In the genomic region with DNA sequence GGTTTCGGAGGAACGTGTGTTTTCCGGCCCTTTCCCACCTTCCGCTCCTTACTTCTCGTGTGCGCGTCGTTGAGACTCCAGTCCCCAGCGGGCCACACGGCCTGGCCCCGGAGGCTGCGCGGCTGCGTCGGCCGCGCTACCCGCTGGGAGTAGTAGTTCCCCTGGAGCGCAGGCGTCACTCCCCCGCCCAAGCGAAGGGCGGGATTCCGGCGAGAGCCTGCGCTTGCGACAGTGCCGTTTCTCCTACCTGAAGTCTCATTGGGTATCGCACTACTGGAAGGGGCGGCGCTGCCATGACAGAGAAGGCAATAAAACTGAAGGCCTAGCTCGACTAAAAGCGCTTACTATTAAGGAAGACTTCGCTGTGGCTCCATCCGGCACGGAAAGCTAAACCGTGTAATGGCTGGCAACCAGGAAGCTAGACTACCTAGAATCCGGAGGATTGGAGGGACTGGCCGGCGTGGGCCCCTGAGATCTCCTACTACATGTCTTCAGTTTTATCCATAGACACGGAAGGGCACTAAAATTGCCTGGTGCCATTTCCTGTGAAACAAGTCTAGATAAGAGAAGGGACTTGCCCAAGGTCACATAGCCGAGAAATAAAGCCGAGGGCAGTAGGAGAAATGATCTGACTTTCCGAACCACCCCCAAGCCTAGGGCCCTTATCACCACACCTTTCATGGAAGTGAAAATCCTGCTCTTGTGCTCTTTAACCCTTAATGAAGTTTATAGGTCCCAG, we compare ENCODE assay signal across 8 cellular contexts. TPM values are rescaled to one million over a fixed set of nuclear protein-coding genes. Genes with fewer than 3 reads are reported as not detected.
DNase-seq lines count a peak whose midpoint lies in the region; ATAC-seq and TF ChIP-seq lines count a peak whose summit lies in the region.

No MANE protein-coding gene starts in this region.

- H3K9me3 ChIP-seq in smooth muscle cell (replicated peaks; ENCODE audit: low read depth): no peaks in the 10 kb centered on the region

- H2AFZ ChIP-seq in smooth muscle cell (ENCODE audit: low read depth): peak overlapping the region; percentile 98

- ATAC-seq in HG03175 (IDR thresholded peaks at IDR 0.05; ENCODE audit: unreplicated experiment) (peak; percentile 81), WTC11 (peak; percentile 84)

- H3K27ac ChIP-seq in smooth muscle cell (ENCODE audit: low read depth): peak overlapping the region; percentile 94

- H3K36me3 ChIP-seq in smooth muscle cell (ENCODE audit: low read depth): no peaks in the 10 kb centered on the region

- POLR2A ChIA-PET in WTC11 (lab: Charles Lee): interaction anchor here (0.6 to 2.3 kb wide), 5 partner anchors 11 to 222 kb away, joined by 3 to 14 read pairs (median 7); a partner anchor contains a TSS

- peak overlapping the region; percentile 95 to 97 for H3K4me3 ChIP-seq in cardiac fibroblast (replicated peaks in 1 of 2; ENCODE audit: low read depth in 2 of 2, low read length in 2 of 2)
- H3K4me3 ChIP-seq in smooth muscle cell: peak overlapping the region; percentile 97

- peak overlapping the region; percentile 98 for H3K4me3 Mint-ChIP-seq in WTC11

- H3K9me3 Mint-ChIP-seq in WTC11: no peaks in the 10 kb centered on the region

- peak; percentile 95 for TF ChIP-seq POLR2A in GM18951 (IDR thresholded peaks at IDR 0.05; ENCODE audit: extremely low read depth, insufficient read depth, insufficient read length)

- H3K27me3 Mint-ChIP-seq in WTC11 (ENCODE audit: low read depth): no peaks in the 10 kb centered on the region; the same call in 1 of the 2 replicates

- H3K27ac Mint-ChIP-seq in WTC11: peak overlapping the region; percentile 99

- peaks cover 70% of the 10 kb centered on the region for H3K79me2 ChIP-seq in smooth muscle cell (ENCODE audit: low read depth)

- DNase-seq in AG08396 (ENCODE audit: low spot score): peak; percentile 94
- DNase-seq in NCI-H2227 treated with DMSO at 0.1 percent for 48 hours (lab: John Stamatoyannopoulos, UW): peak; percentile 97
- DNase-seq in WTC11 (ENCODE audit: low spot score): peak; percentile 96
- peak; percentile 99 for DNase-seq in cardiac fibroblast (ENCODE audit: low read depth in 2 of 2)
- peak; percentile 94 for DNase-seq in iPS-NIHi7 (ENCODE audit: extremely low spot score)
- DNase-seq in smooth muscle cell (lab: John Stamatoyannopoulos, UW; ENCODE audit: unreplicated experiment): peak; percentile 90

- WGBS in smooth muscle cell (ENCODE audit: low lambda C conversion rate): 3% methylated on average over 43 of the region's 44 CpGs

- peaks cover 31% of the 10 kb centered on the region for H4K20me1 ChIP-seq in smooth muscle cell (ENCODE audit: low read depth)

- H3K9ac ChIP-seq in smooth muscle cell (ENCODE audit: low read depth): peak overlapping the region; percentile 99

- H3K36me3 Mint-ChIP-seq in WTC11: peaks cover 12% of the 10 kb centered on the region

- in situ Hi-C loops in GM18951 (cut with MboI; ENCODE audit: low sequenced_read_pairs, unreplicated experiment): no loop called here

- peaks cover 6% of the 10 kb centered on the region for H3F3A ChIP-seq in smooth muscle cell (ENCODE audit: low read depth)

- CTCF ChIA-PET in WTC11 (lab: Charles Lee): interaction anchor here (1.1 to 1.2 kb wide), 2 partner anchors 194 to 244 kb away, joined by 3 to 6 read pairs; no protein-coding TSS in a partner anchor

- peak overlapping the region; percentile 95 for H3K4me2 ChIP-seq in smooth muscle cell

- H3K4me1 Mint-ChIP-seq in WTC11: peaks cover 23% of the 10 kb centered on the region

- H3K4me1 ChIP-seq in smooth muscle cell (ENCODE audit: low read depth): peaks cover 24% of the 10 kb centered on the region

- H3K27me3 ChIP-seq in smooth muscle cell (ENCODE audit: low read depth): no peaks in the 10 kb centered on the region

- TF ChIP-seq CTCF in WTC11 (IDR thresholded peaks at IDR 0.05) (no peak), cardiac fibroblast (IDR thresholded peaks at IDR 0.05; ENCODE audit: low read depth, low read length) (no peak), smooth muscle cell (IDR thresholded peaks at IDR 0.05; ENCODE audit: borderline replicate concordance, insufficient read depth, poor library complexity, severe bottlenecking) (no peak)

TF ChIP-seq in WTC11, 78 proteins besides CTCF, POLR2A, EP300 and RAD21 (continues in another document):
- TF ChIP-seq, protein P1, sequence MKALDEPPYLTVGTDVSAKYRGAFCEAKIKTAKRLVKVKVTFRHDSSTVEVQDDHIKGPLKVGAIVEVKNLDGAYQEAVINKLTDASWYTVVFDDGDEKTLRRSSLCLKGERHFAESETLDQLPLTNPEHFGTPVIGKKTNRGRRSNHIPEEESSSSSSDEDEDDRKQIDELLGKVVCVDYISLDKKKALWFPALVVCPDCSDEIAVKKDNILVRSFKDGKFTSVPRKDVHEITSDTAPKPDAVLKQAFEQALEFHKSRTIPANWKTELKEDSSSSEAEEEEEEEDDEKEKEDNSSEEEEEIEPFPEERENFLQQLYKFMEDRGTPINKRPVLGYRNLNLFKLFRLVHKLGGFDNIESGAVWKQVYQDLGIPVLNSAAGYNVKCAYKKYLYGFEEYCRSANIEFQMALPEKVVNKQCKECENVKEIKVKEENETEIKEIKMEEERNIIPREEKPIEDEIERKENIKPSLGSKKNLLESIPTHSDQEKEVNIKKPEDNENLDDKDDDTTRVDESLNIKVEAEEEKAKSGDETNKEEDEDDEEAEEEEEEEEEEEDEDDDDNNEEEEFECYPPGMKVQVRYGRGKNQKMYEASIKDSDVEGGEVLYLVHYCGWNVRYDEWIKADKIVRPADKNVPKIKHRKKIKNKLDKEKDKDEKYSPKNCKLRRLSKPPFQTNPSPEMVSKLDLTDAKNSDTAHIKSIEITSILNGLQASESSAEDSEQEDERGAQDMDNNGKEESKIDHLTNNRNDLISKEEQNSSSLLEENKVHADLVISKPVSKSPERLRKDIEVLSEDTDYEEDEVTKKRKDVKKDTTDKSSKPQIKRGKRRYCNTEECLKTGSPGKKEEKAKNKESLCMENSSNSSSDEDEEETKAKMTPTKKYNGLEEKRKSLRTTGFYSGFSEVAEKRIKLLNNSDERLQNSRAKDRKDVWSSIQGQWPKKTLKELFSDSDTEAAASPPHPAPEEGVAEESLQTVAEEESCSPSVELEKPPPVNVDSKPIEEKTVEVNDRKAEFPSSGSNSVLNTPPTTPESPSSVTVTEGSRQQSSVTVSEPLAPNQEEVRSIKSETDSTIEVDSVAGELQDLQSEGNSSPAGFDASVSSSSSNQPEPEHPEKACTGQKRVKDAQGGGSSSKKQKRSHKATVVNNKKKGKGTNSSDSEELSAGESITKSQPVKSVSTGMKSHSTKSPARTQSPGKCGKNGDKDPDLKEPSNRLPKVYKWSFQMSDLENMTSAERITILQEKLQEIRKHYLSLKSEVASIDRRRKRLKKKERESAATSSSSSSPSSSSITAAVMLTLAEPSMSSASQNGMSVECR (CRISPR knock-in tag; IDR thresholded peaks at IDR 0.05; ENCODE audit: borderline replicate concordance): 0 out of 2 replicates have a peak, but pooled peaks have one; percentile 1
- 0 out of 2 replicates have a peak, but pooled peaks have one; percentile 25 for TF ChIP-seq GABPB1 (CRISPR knock-in tag; IDR thresholded peaks at IDR 0.05)
- peak; percentile 60 for TF ChIP-seq ETV6 (CRISPR knock-in tag; IDR thresholded peaks at IDR 0.05)
- no peak for TF ChIP-seq JAZF1 (CRISPR knock-in tag; IDR thresholded peaks at IDR 0.05)
- TF ChIP-seq, protein P2, sequence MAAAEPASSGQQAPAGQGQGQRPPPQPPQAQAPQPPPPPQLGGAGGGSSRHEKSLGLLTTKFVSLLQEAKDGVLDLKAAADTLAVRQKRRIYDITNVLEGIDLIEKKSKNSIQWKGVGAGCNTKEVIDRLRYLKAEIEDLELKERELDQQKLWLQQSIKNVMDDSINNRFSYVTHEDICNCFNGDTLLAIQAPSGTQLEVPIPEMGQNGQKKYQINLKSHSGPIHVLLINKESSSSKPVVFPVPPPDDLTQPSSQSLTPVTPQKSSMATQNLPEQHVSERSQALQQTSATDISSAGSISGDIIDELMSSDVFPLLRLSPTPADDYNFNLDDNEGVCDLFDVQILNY (CRISPR knock-in tag; IDR thresholded peaks at IDR 0.05): 0 out of 2 replicates have a peak, but pooled peaks have one; percentile 33
- peak; percentile 89 for TF ChIP-seq SP1 (CRISPR knock-in tag; conservative IDR thresholded peaks at IDR 0.05)
- TF ChIP-seq CREM (CRISPR knock-in tag; IDR thresholded peaks at IDR 0.05): peak; percentile 86
- no peak for TF ChIP-seq ZBTB21 (CRISPR knock-in tag; IDR thresholded peaks at IDR 0.05; ENCODE audit: borderline replicate concordance)
- TF ChIP-seq FOXJ3 (CRISPR knock-in tag; IDR thresholded peaks at IDR 0.05; ENCODE audit: borderline replicate concordance): no peak
- TF ChIP-seq, protein P3, sequence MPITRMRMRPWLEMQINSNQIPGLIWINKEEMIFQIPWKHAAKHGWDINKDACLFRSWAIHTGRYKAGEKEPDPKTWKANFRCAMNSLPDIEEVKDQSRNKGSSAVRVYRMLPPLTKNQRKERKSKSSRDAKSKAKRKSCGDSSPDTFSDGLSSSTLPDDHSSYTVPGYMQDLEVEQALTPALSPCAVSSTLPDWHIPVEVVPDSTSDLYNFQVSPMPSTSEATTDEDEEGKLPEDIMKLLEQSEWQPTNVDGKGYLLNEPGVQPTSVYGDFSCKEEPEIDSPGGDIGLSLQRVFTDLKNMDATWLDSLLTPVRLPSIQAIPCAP (CRISPR knock-in tag; IDR thresholded peaks at IDR 0.05): no peak
- TF ChIP-seq, protein P4, sequence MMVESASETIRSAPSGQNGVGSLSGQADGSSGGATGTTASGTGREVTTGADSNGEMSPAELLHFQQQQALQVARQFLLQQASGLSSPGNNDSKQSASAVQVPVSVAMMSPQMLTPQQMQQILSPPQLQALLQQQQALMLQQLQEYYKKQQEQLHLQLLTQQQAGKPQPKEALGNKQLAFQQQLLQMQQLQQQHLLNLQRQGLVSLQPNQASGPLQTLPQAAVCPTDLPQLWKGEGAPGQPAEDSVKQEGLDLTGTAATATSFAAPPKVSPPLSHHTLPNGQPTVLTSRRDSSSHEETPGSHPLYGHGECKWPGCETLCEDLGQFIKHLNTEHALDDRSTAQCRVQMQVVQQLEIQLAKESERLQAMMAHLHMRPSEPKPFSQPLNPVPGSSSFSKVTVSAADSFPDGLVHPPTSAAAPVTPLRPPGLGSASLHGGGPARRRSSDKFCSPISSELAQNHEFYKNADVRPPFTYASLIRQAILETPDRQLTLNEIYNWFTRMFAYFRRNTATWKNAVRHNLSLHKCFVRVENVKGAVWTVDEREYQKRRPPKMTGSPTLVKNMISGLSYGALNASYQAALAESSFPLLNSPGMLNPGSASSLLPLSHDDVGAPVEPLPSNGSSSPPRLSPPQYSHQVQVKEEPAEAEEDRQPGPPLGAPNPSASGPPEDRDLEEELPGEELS (CRISPR knock-in tag; IDR thresholded peaks at IDR 0.05): peak; percentile 74; the same call in 1 of the 2 replicates
- TF ChIP-seq ZNF396 (CRISPR knock-in tag; IDR thresholded peaks at IDR 0.05; ENCODE audit: borderline replicate concordance): no peak
- no peak for TF ChIP-seq SMAD3 (CRISPR knock-in tag; IDR thresholded peaks at IDR 0.05; ENCODE audit: borderline replicate concordance)

RNA-seq across cellular contexts. Expression of a gene that starts 0.8 kb away (rescaled TPM):
- total RNA-seq in WTC11 (2021): 37.5 to 44.9 TPM (median 40.9 TPM) in 3 replicates
- 19.4 and 23.3 TPM in 2 replicates for total RNA-seq in smooth muscle cell
- polyA plus RNA-seq in smooth muscle cell: 16.7 and 26.8 TPM in 2 replicates

RNA-seq across cellular contexts. Expression of a gene that starts 0.8 kb away (rescaled TPM):
- total RNA-seq in WTC11 (2021) (123 to 126 TPM (median 126 TPM) in 3 replicates), smooth muscle cell (93.2 and 110 TPM in 2 replicates)
- 51.9 and 52.6 TPM in 2 replicates for polyA plus RNA-seq in smooth muscle cell

Comparison
In these comparisons a context has a peak if more than half of its experiments do, and no peak if none do; other contexts are left out.
1. Peak in every context shown above with its lines: DNase-seq, ATAC-seq, H3K4me3 ChIP-seq and H3K27ac ChIP-seq.